8 cellular contexts compared by ENCODE assay signal in the genomic region with DNA sequence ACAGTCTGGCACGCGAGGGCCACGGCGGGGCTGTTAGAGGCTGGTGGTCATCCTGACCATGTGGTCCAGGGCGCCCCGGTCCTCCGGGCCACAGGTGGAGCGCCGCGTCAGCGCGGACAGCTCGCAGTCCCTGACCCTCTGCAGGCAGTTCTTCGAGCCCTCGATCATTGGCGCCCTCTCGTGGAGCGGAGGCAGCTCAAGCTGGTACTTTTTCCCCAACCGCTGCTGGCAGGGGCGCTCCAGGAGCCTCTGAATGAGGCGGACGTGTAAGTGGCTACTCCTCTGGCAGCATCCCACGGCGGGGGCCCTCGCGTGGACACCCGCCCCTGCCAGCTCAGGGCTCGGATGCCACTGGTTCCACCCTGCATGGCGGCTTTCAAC.
DNase-seq lines count a peak whose midpoint lies in the region; ATAC-seq and TF ChIP-seq lines count a peak whose summit lies in the region.
"Not testable (repeated sequence)": the region's sequence is repeated elsewhere in the genome, so short reads cannot be mapped to it uniquely, and the experiment has no call there.

No MANE protein-coding gene starts in this region.

- not testable (repeated sequence) for H3K4me3 ChIP-seq in Peyer's patch; lower lobe of right lung; sigmoid colon; aorta (ENCODE audit: low read length in 2 of 2)

- not testable (repeated sequence) for H3K4me1 Mint-ChIP-seq in activated naive CD8-positive, alpha-beta T cell treated with anti-CD3 and anti-CD28 coated beads, Interleukin-2, amount 10 ng/mL, durations not matched to agents 7 days and 5 days; type B pancreatic cell (ENCODE audit: unreplicated experiment)

- not testable (repeated sequence) for ATAC-seq in activated naive CD8-positive, alpha-beta T cell treated with anti-CD3 and anti-CD28 coated beads, Interleukin-2, amount 10 ng/mL, durations not matched to agents 7 days and 5 days (ENCODE audit: low read depth); Right ventricle myocardium inferior; left ventricle myocardium superior; lower lobe of right lung; aorta (ENCODE audit: low FRiP score)

- POLR2A ChIA-PET in activated naive CD8-positive, alpha-beta T cell treated with anti-CD3 and anti-CD28 coated beads, Interleukin-2, amount 10 ng/mL, durations not matched to agents 7 days and 5 days (lab: Charles Lee), result not testable (repeated sequence)

- TF ChIP-seq CTCF in Peyer's patch (IDR thresholded peaks at IDR 0.05); lower lobe of right lung (IDR thresholded peaks at IDR 0.05); sigmoid colon (IDR thresholded peaks at IDR 0.05); type B pancreatic cell (conservative IDR thresholded peaks at IDR 0.05): not testable (repeated sequence)

- not testable (repeated sequence) for H3K4me3 Mint-ChIP-seq in activated naive CD8-positive, alpha-beta T cell treated with anti-CD3 and anti-CD28 coated beads, Interleukin-2, amount 10 ng/mL, durations not matched to agents 7 days and 5 days; type B pancreatic cell

- not testable (repeated sequence) for H3K27ac ChIP-seq in Peyer's patch; lower lobe of right lung; sigmoid colon; aorta (ENCODE audit: low read depth in 1 of 2, low read length in 2 of 2)

- H3K9me3 ChIP-seq in Peyer's patch; lower lobe of right lung; sigmoid colon; aorta (ENCODE audit: control insufficient read depth, low read length): not testable (repeated sequence)

- WGBS in sigmoid colon, 2 donors, result 86 to 91% methylated on average over 29 of the region's 29 CpGs
- 85 to 88% methylated on average over 29 of the region's 29 CpGs for WGBS in aorta, 2 donors

- not testable (repeated sequence) for TF ChIP-seq EP300 in sigmoid colon (IDR thresholded peaks at IDR 0.05)

- peak in 2 of 3 donors; percentile 18 to 27 for DNase-seq in Peyer's patch
- DNase-seq in activated naive CD8-positive, alpha-beta T cell treated with anti-CD3 and anti-CD28 coated beads, Interleukin-2, amount 10 ng/mL, durations not matched to agents 7 days and 5 days, result peak; percentile 17
- peak; percentile 31 for DNase-seq in Right ventricle myocardium inferior (ENCODE audit: missing footprints)
- peak; percentile 19 for DNase-seq in left ventricle myocardium superior
- peak; percentile 24 for DNase-seq in lower lobe of right lung
- DNase-seq in sigmoid colon, result peak; percentile 25
- DNase-seq in type B pancreatic cell (ENCODE audit: extremely low spot score, unreplicated experiment), result peak; percentile 62
- peak; percentile 41 to 55 for DNase-seq in aorta

- not testable (repeated sequence) for H3K27ac Mint-ChIP-seq in activated naive CD8-positive, alpha-beta T cell treated with anti-CD3 and anti-CD28 coated beads, Interleukin-2, amount 10 ng/mL, durations not matched to agents 7 days and 5 days; type B pancreatic cell

- H3K4me1 ChIP-seq in Peyer's patch; lower lobe of right lung; sigmoid colon; aorta (ENCODE audit: control insufficient read depth in 1 of 2, insufficient read depth in 2 of 2, low read length in 2 of 2): not testable (repeated sequence)

- H3K27me3 ChIP-seq in Peyer's patch; lower lobe of right lung (ENCODE audit: low read depth); sigmoid colon; aorta (ENCODE audit: control insufficient read depth in 1 of 2, insufficient read depth in 2 of 2, low read length in 1 of 2): not testable (repeated sequence)

- H3K27me3 Mint-ChIP-seq in activated naive CD8-positive, alpha-beta T cell treated with anti-CD3 and anti-CD28 coated beads, Interleukin-2, amount 10 ng/mL, durations not matched to agents 7 days and 5 days; type B pancreatic cell: not testable (repeated sequence)

- H3K36me3 ChIP-seq in Peyer's patch; lower lobe of right lung; sigmoid colon; aorta (ENCODE audit: control insufficient read depth in 1 of 2, insufficient read depth in 2 of 2, low read length in 1 of 2): not testable (repeated sequence)

- not testable (repeated sequence) for TF ChIP-seq POLR2A in Peyer's patch (IDR thresholded peaks at IDR 0.05); sigmoid colon (IDR thresholded peaks at IDR 0.05)

- H3K36me3 Mint-ChIP-seq in activated naive CD8-positive, alpha-beta T cell treated with anti-CD3 and anti-CD28 coated beads, Interleukin-2, amount 10 ng/mL, durations not matched to agents 7 days and 5 days; type B pancreatic cell: not testable (repeated sequence)

- intact Hi-C loops in Right ventricle myocardium inferior (cut with DNase I); left ventricle myocardium superior (cut with micrococcal nuclease); lower lobe of right lung (cut with DNase I); sigmoid colon (cut with DNase I); aorta (cut with DNase I): not testable (repeated sequence)

- not testable (repeated sequence) for H3K9me3 Mint-ChIP-seq in activated naive CD8-positive, alpha-beta T cell treated with anti-CD3 and anti-CD28 coated beads, Interleukin-2, amount 10 ng/mL, durations not matched to agents 7 days and 5 days; type B pancreatic cell
